ENCODE assay signal across 25 cellular contexts in the genomic region with DNA sequence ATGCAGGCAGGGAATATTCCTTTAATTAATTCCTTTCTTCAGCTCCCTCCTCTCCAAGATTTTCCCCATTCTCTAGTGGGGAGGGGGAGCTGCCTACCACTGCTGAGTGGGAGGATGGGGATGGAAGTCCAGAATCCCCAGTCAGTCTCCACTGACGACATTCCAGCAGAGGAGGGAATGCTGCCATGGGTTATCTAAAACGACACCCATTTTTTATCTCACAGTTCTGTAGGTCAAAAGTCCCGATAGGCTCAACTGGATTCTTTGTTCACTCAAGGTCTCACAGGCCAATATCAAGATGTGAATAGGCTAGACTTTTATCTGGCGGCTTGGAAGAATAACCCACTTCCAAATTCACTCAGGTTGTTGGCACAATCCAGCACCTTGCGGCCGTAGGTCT.
"Had no signal": no experiment of that assay in that cellular context is flagged by ENCODE, and none has a peak within 500 bp of the region (broad histone marks: within the 10 kb centered on the region; RNA-seq: fewer than 3 reads in every experiment).

No MANE protein-coding gene starts in this region.

- H3K4me3 Mint-ChIP-seq: IgD-negative memory B cell, T-cell had no signal

- H3K4me2 ChIP-seq: KMS-11 had no signal

- FAIRE-seq: K562, RCC 7860 had no signal

- H3K4me3 ChIP-seq: K562, SJSA1, SK-N-MC had no signal

- H3K27me3 ChIP-seq: SJSA1 had no signal

- H3K27me3 Mint-ChIP-seq: T-cell had no signal

- ATAC-seq: K562, T-cell had no signal

- H3K36me3 Mint-ChIP-seq: T-cell had no signal

- H3K9ac ChIP-seq: KMS-11 had no signal

- H3K36me3 ChIP-seq: SJSA1 had no signal

- H3K4me1 ChIP-seq: SJSA1 had no signal

- DNase-seq: Kasumi-1, MM.1S, NCI-H1092 treated with DMSO at 0.1 percent for 48 hours, NCI-H1436, NCI-H187, NCI-H2029, NCI-H2081 treated with DMSO at 0.1 percent for 48 hours, NCI-H2171, NCI-H226, NCI-H446, NCI-H510A, NCI-H524 treated with DMSO at 0.1 percent for 48 hours, NCI-H69, NCI-H774, Right ventricle myocardium superior, RPMI8226, SIG-M5, SW 1271, T-cell had no signal

- H3K27ac Mint-ChIP-seq: IgD-negative memory B cell, T-cell had no signal

- H3K9me3 ChIP-seq: SJSA1 had no signal

- H3K27ac ChIP-seq: KMS-11, SJSA1, SK-N-MC had no signal
